In genomic region chr22:37843746-37844089, GRCh38 we compare ENCODE assay signal across 8 cellular contexts. TPM values are rescaled to one million over a fixed set of nuclear protein-coding genes. Genes with fewer than 3 reads are reported as not detected.
DNase-seq lines count a peak whose midpoint lies in the region; ATAC-seq and TF ChIP-seq lines count a peak whose summit lies in the region.

No MANE protein-coding gene starts in this region.

- ATAC-seq in CD4-positive, alpha-beta T cell (ENCODE audit: poor library complexity), result peak; percentile 23
- ATAC-seq in GM19455 (IDR thresholded peaks at IDR 0.05; ENCODE audit: unreplicated experiment) (peak; percentile 48), HG03457 (IDR thresholded peaks at IDR 0.05; ENCODE audit: unreplicated experiment) (peak; percentile 19)

- peaks cover 0 to 10% (median 0%) of the 10 kb centered on the region in 4 donors for H3K36me3 ChIP-seq in transverse colon

- peaks cover 2% of the 10 kb centered on the region for H3K9me3 Mint-ChIP-seq in CD4-positive, alpha-beta T cell
- H3K9me3 Mint-ChIP-seq in activated CD4-positive, alpha-beta T cell treated with anti-CD3 and anti-CD28 coated beads, Interleukin-2, amount 10 ng/mL, durations not matched to agents 24 days and 14 days, result no peaks in the 10 kb centered on the region
- peaks cover 30% of the 10 kb centered on the region for H3K9me3 Mint-ChIP-seq in nephron progenitor cell

- H3K9me3 ChIP-seq in CD4-positive, alpha-beta T cell (ENCODE audit: control insufficient read depth, low read length), result no peaks in the 10 kb centered on the region
- H3K9me3 ChIP-seq in transverse colon, result no peaks in the 10 kb centered on the region

- peaks cover 9 to 30% (median 17%) of the 10 kb centered on the region in 4 donors for H3K4me1 ChIP-seq in transverse colon

- CTCF ChIA-PET in CD4-positive, alpha-beta T cell (lab: Charles Lee), result interaction anchor here (0.5 to 1.9 kb wide), 4 partner anchors 20 to 237 kb away, joined by 3 to 10 read pairs (median 4); no protein-coding TSS in a partner anchor

- POLR2A ChIA-PET in CD4-positive, alpha-beta T cell (lab: Charles Lee), result interaction anchor here (0.7 to 1.9 kb wide), 28 partner anchors 9 to 1475 kb away, joined by 3 to 12 read pairs (median 5); partner anchors contain the start of genes C22orf23, DMC1, GCAT and GGA1

- H3K36me3 Mint-ChIP-seq in CD4-positive, alpha-beta T cell (ENCODE audit: low read depth), result peaks cover 24% of the 10 kb centered on the region
- H3K36me3 Mint-ChIP-seq in activated CD4-positive, alpha-beta T cell treated with anti-CD3 and anti-CD28 coated beads, Interleukin-2, amount 10 ng/mL, durations not matched to agents 24 days and 14 days (ENCODE audit: low read depth), result peaks cover 21% of the 10 kb centered on the region
- peaks cover 28% of the 10 kb centered on the region for H3K36me3 Mint-ChIP-seq in nephron progenitor cell (ENCODE audit: low read depth)

- H3K27ac Mint-ChIP-seq in CD4-positive, alpha-beta T cell, result peak overlapping the region; percentile 82
- peak overlapping the region; percentile 92 for H3K27ac Mint-ChIP-seq in activated CD4-positive, alpha-beta T cell treated with anti-CD3 and anti-CD28 coated beads, Interleukin-2, amount 10 ng/mL, durations not matched to agents 24 days and 14 days
- H3K27ac Mint-ChIP-seq in nephron progenitor cell, result peak overlapping the region; percentile 97

- WGBS in transverse colon (ENCODE audit: low coverage in 1 of 2), 2 donors, result 0% methylated on average over 41 of the region's 46 CpGs; no CpG with 5 or more reads in 1 of the 2 donors

- H3K27ac ChIP-seq in CD4-positive, alpha-beta T cell (ENCODE audit: low read depth, low read length), result peak overlapping the region; percentile 82
- H3K27ac ChIP-seq in epithelial cell of prostate (peak overlapping the region; percentile 74), transverse colon (peak overlapping the region; percentile 90 to 99 (median 95))

- intact Hi-C loops in CD4-positive, alpha-beta T cell (cut with DNase I, micrococcal nuclease), result loop anchor here in 1 of 2 experiments (2.0 to 10.0 kb wide), 5 partner anchors 27 to 211 kb away; partner anchors contain the start of genes GCAT, NOL12 and PICK1
- intact Hi-C loops in activated CD4-positive, alpha-beta T cell treated with anti-CD3 and anti-CD28 coated beads, Interleukin-2, amount 10 ng/mL, durations not matched to agents 24 days and 14 days (cut with micrococcal nuclease), result loop anchor here (1.0 to 2.0 kb wide), 3 partner anchors 36 to 235 kb away; partner anchors contain the start of genes C22orf23, GCAT, GGA1 and POLR2F
- intact Hi-C loops in transverse colon (cut with DNase I; ENCODE audit: low total_unique reads), result no loop called here

- peak overlapping the region; percentile 32 to 98 (median 84) for H3K4me3 ChIP-seq in transverse colon

- H3K4me1 Mint-ChIP-seq in CD4-positive, alpha-beta T cell (ENCODE audit: low read depth), result peaks cover 20% of the 10 kb centered on the region
- peaks cover 27% of the 10 kb centered on the region for H3K4me1 Mint-ChIP-seq in activated CD4-positive, alpha-beta T cell treated with anti-CD3 and anti-CD28 coated beads, Interleukin-2, amount 10 ng/mL, durations not matched to agents 24 days and 14 days
- H3K4me1 Mint-ChIP-seq in nephron progenitor cell, result peaks cover 21% of the 10 kb centered on the region

- TF ChIP-seq CTCF in CD4-positive, alpha-beta T cell (IDR thresholded peaks at IDR 0.05), result no peak
- TF ChIP-seq CTCF in nephron progenitor cell (IDR thresholded peaks at IDR 0.05) (no peak), transverse colon (IDR thresholded peaks at IDR 0.05) (no peak)

- H3K27me3 Mint-ChIP-seq in CD4-positive, alpha-beta T cell, result no peaks in the 10 kb centered on the region
- H3K27me3 Mint-ChIP-seq in activated CD4-positive, alpha-beta T cell treated with anti-CD3 and anti-CD28 coated beads, Interleukin-2, amount 10 ng/mL, durations not matched to agents 24 days and 14 days, result no peaks in the 10 kb centered on the region
- H3K27me3 Mint-ChIP-seq in nephron progenitor cell (ENCODE audit: low read depth, poor library complexity), result peaks cover 5% of the 10 kb centered on the region

- no peak for TF ChIP-seq EP300 in transverse colon (IDR thresholded peaks at IDR 0.05; ENCODE audit: low read depth)

- H3K27me3 ChIP-seq in CD4-positive, alpha-beta T cell (ENCODE audit: control insufficient read depth, insufficient read depth, low read length), result no peaks in the 10 kb centered on the region
- no peaks in the 10 kb centered on the region for H3K27me3 ChIP-seq in transverse colon

- TF ChIP-seq POLR2A in transverse colon (IDR thresholded peaks at IDR 0.05), result no peak

- H3K4me3 Mint-ChIP-seq in CD4-positive, alpha-beta T cell, result peak overlapping the region; percentile 89
- H3K4me3 Mint-ChIP-seq in activated CD4-positive, alpha-beta T cell treated with anti-CD3 and anti-CD28 coated beads, Interleukin-2, amount 10 ng/mL, durations not matched to agents 24 days and 14 days, result peak overlapping the region; percentile 93
- peak overlapping the region; percentile 95 for H3K4me3 Mint-ChIP-seq in nephron progenitor cell

- DNase-seq in CD4-positive, alpha-beta T cell, result peak in 5 of 10 experiments; percentile 19 to 55 (median 40)
- peak; percentile 89 for DNase-seq in activated CD4-positive, alpha-beta T cell treated with anti-CD3 and anti-CD28 coated beads, Interleukin-2, amount 10 ng/mL, durations not matched to agents 24 days and 14 days
- DNase-seq in epithelial cell of prostate (ENCODE audit: low read depth, low spot score) (no peak), nephron progenitor cell (no peak), transverse colon (peak; percentile 59), cerebellar cortex (ENCODE audit: low spot score) (no peak)

- in situ Hi-C loops in transverse colon (cut with MboI; ENCODE audit: low pct_ligation_motif_present in 1 of 4, low pct_unique_long_range_greater_than_20kb in 1 of 4, low sequenced_read_pairs in 3 of 4), result no loop called here

RNA-seq across cellular contexts. Expression of gene ANKRD54, which starts 0.4 kb away (rescaled TPM):
- 10 to 100 TPM; 18.3 to 20.6 TPM for total RNA-seq in CD4-positive, alpha-beta T cell
- total RNA-seq in activated CD4-positive, alpha-beta T cell treated with anti-CD3 and anti-CD28 coated beads, Interleukin-2, amount 10 ng/mL, durations not matched to agents 24 days and 14 days, result 27.2 and 29.9 TPM in 2 replicates
- 10 to 100 TPM; 12.7 to 86.8 (median 40.6) TPM for total RNA-seq in transverse colon

RNA-seq across cellular contexts. Expression of gene EIF3L, which starts 5.5 kb away (rescaled TPM):
- total RNA-seq in CD4-positive, alpha-beta T cell, result 100 to 1,000 TPM; 525 to 541 TPM
- total RNA-seq in activated CD4-positive, alpha-beta T cell treated with anti-CD3 and anti-CD28 coated beads, Interleukin-2, amount 10 ng/mL, durations not matched to agents 24 days and 14 days, result 460 and 480 TPM in 2 replicates
- total RNA-seq in transverse colon, result 100 to 1,000 TPM in 3 of 4 donors, 10 to 100 TPM in 1; 89.4 to 292 (median 217) TPM

RNA-seq across cellular contexts. Expression of gene GALR3, which starts 20.5 kb away (rescaled TPM):
- total RNA-seq in CD4-positive, alpha-beta T cell, result not detected
- total RNA-seq in activated CD4-positive, alpha-beta T cell treated with anti-CD3 and anti-CD28 coated beads, Interleukin-2, amount 10 ng/mL, durations not matched to agents 24 days and 14 days, result not detected in 2 replicates
- not detected for total RNA-seq in transverse colon

RNA-seq across cellular contexts. Expression of gene GCAT, which starts 36.0 kb away (rescaled TPM):
- 1 to 10 TPM; 1.4 to 1.8 TPM for total RNA-seq in CD4-positive, alpha-beta T cell
- total RNA-seq in activated CD4-positive, alpha-beta T cell treated with anti-CD3 and anti-CD28 coated beads, Interleukin-2, amount 10 ng/mL, durations not matched to agents 24 days and 14 days, result 27.7 and 28.9 TPM in 2 replicates
- total RNA-seq in transverse colon, result 10 to 100 TPM in 1 of 4 donors, 1 to 10 TPM in 3; 6.4 to 10.1 (median 7.7) TPM

Comparison
In these comparisons a context has a peak if more than half of its experiments do, and no peak if none do; other contexts are left out.
1. DNase-seq: peak in activated CD4-positive, alpha-beta T cell treated with anti-CD3 and anti-CD28 coated beads, Interleukin-2, amount 10 ng/mL, durations not matched to agents 24 days and 14 days (single experiment) and transverse colon (single experiment); none in epithelial cell of prostate (single experiment), nephron progenitor cell (single experiment) and cerebellar cortex (single experiment).
2. Peak in every context shown above with its lines, with median percentiles within 50 percentile points of each other: ATAC-seq, H3K27ac ChIP-seq, H3K27ac Mint-ChIP-seq and H3K4me3 Mint-ChIP-seq.